19 cellular contexts compared by ENCODE assay signal in genomic region chr7:80154656-80155325, GRCh38. TPM values are rescaled to one million over a fixed set of nuclear protein-coding genes. Genes with fewer than 3 reads are reported as not detected.
DNase-seq lines count a peak whose midpoint lies in the region; ATAC-seq, FAIRE-seq and TF ChIP-seq lines count a peak whose summit lies in the region.
"Had no signal": no experiment of that assay in that cellular context is flagged by ENCODE, and none has a peak within 500 bp of the region (broad histone marks: within the 10 kb centered on the region; RNA-seq: fewer than 3 reads in every experiment).

No MANE protein-coding gene starts in this region.

- H3K36me3 Mint-ChIP-seq in Calu3 (ENCODE audit: insufficient read depth, unreplicated experiment) = no peaks in the 10 kb centered on the region
- H3K36me3 Mint-ChIP-seq: activated naive CD8-positive, alpha-beta T cell treated with anti-CD3 and anti-CD28 coated beads for 36 hours had no signal

- no TSS peak for BruUV-seq in Calu3 (replicated peaks; lab: Mats Ljungman, UMichigan)

- H3K27me3 ChIP-seq in pancreas = no peaks in the 10 kb centered on the region

- no peak overlapping the region for H3K27ac ChIP-seq in pancreas

- CTCF ChIA-PET in Calu3 (lab: Charles Lee) = no interaction called here

- H3K27ac Mint-ChIP-seq in Calu3 (ENCODE audit: unreplicated experiment) = no peak overlapping the region
- H3K27ac Mint-ChIP-seq: activated naive CD8-positive, alpha-beta T cell treated with anti-CD3 and anti-CD28 coated beads for 36 hours; activated T-helper 1 cell treated with anti-CD3 and anti-CD28 coated beads, Interleukin-12 subunit alpha, Interleukin-12 subunit beta, Interleukin-2, Interleukin-4 antibody, amounts not matched to agents 30 ng/mL and 10 ng/mL and 1 ng/mL, durations not matched to agents 14 hours and 24 hours and 36 hours; brain had no signal

- peaks cover 0 to 8% (median 3%) of the 10 kb centered on the region in 3 donors for H3K4me1 ChIP-seq in pancreas

- H3K4me1 Mint-ChIP-seq in Calu3 (ENCODE audit: low read depth, unreplicated experiment) = peaks cover 20% of the 10 kb centered on the region

- no peaks in the 10 kb centered on the region for H3K9me3 ChIP-seq in pancreas
- H3K9me3 ChIP-seq: mucosa of descending colon had no signal

- intact Hi-C loops in pancreas (cut with DNase I) (no loop called here), Calu3 (cut with micrococcal nuclease; ENCODE audit: unreplicated experiment) (no loop called here), sciatic nerve (cut with DNase I) (no loop called here)

- TF ChIP-seq CTCF in fibroblast of mammary gland (conservative IDR thresholded peaks at IDR 0.05; ENCODE audit: control insufficient read depth, insufficient read depth, low read depth, low read length) (no peak), pancreas (IDR thresholded peaks at IDR 0.05) (no peak), Calu3 (IDR thresholded peaks at IDR 0.05; ENCODE audit: unreplicated experiment) (no peak)

- no peaks in the 10 kb centered on the region for H3K9me3 Mint-ChIP-seq in Calu3 (ENCODE audit: low read depth, unreplicated experiment)
- H3K9me3 Mint-ChIP-seq: activated naive CD8-positive, alpha-beta T cell treated with anti-CD3 and anti-CD28 coated beads for 36 hours; activated T-helper 1 cell treated with anti-CD3 and anti-CD28 coated beads, Interleukin-12 subunit alpha, Interleukin-12 subunit beta, Interleukin-2, Interleukin-4 antibody, amounts not matched to agents 30 ng/mL and 10 ng/mL and 1 ng/mL, durations not matched to agents 14 hours and 24 hours and 36 hours had no signal

- H3K36me3 ChIP-seq in pancreas = no peaks in the 10 kb centered on the region

- ATAC-seq in pancreas (no peak), sciatic nerve (no peak)
- ATAC-seq: activated CD4-positive, CD25-positive, alpha-beta regulatory T cell treated with anti-CD3 and anti-CD28 coated beads, Interleukin-2, amount 50 U/mL, for 24 hours; left ventricle myocardium superior; mucosa of descending colon had no signal

- no peaks in the 10 kb centered on the region for H3K27me3 Mint-ChIP-seq in Calu3 (ENCODE audit: unreplicated experiment)
- H3K27me3 Mint-ChIP-seq: brain had no signal

- no peak overlapping the region for H3K4me3 Mint-ChIP-seq in Calu3 (ENCODE audit: low read depth, unreplicated experiment)
- H3K4me3 Mint-ChIP-seq: activated naive CD8-positive, alpha-beta T cell treated with anti-CD3 and anti-CD28 coated beads for 36 hours; activated T-helper 1 cell treated with anti-CD3 and anti-CD28 coated beads, Interleukin-12 subunit alpha, Interleukin-12 subunit beta, Interleukin-2, Interleukin-4 antibody, amounts not matched to agents 30 ng/mL and 10 ng/mL and 1 ng/mL, durations not matched to agents 14 hours and 24 hours and 36 hours had no signal

- DNase-seq in RCC 7860 (ENCODE audit: low spot score) = no peak
- peak; percentile 73 for DNase-seq in fibroblast of mammary gland (ENCODE audit: low read depth)
- no peak for DNase-seq in pancreas
- DNase-seq in Calu3 = no peak
- DNase-seq in sciatic nerve (ENCODE audit: low spot score) = no peak
- no peak for DNase-seq in NCI-H2029 treated with DMSO at 0.1 percent for 48 hours (lab: John Stamatoyannopoulos, UW)
- DNase-seq: activated CD8-positive, alpha-beta memory T cell treated with anti-CD3 and anti-CD28 coated beads for 24 hours; activated naive CD8-positive, alpha-beta T cell treated with anti-CD3 and anti-CD28 coated beads for 36 hours; cortex of kidney; left ventricle myocardium superior; mucosa of descending colon; NCI-H146; NCI-H82; T1000 had no signal

- FAIRE-seq in G401.6 (lab: Jason Lieb, UNC) = peak; percentile 78
- peak; percentile 74 for FAIRE-seq in RCC 7860 (lab: Jason Lieb, UNC)
- FAIRE-seq in pancreas (lab: Jason Lieb, UNC) = peak; percentile 64
- FAIRE-seq: H1 had no signal

- no peak overlapping the region for H3K4me3 ChIP-seq in fibroblast of mammary gland (ENCODE audit: control insufficient read depth, low read depth, low read length)
- H3K4me3 ChIP-seq in pancreas = no peak overlapping the region
- H3K4me3 ChIP-seq: mucosa of descending colon had no signal

RNA-seq across cellular contexts. Expression of gene GNAI1, which starts 20.2 kb away (rescaled TPM):
- total RNA-seq in pancreas (1 to 10 TPM; 3.0 to 8.6 (median 4.9) TPM), Calu3 (2022) (14.7 and 20.5 TPM in 2 replicates), sciatic nerve (65.8 TPM)
- polyA plus RNA-seq in pancreas = 10 to 100 TPM in 1 of 2 donors, 1 to 10 TPM in 1; 4.3 to 25.9 TPM
